In the genomic region with DNA sequence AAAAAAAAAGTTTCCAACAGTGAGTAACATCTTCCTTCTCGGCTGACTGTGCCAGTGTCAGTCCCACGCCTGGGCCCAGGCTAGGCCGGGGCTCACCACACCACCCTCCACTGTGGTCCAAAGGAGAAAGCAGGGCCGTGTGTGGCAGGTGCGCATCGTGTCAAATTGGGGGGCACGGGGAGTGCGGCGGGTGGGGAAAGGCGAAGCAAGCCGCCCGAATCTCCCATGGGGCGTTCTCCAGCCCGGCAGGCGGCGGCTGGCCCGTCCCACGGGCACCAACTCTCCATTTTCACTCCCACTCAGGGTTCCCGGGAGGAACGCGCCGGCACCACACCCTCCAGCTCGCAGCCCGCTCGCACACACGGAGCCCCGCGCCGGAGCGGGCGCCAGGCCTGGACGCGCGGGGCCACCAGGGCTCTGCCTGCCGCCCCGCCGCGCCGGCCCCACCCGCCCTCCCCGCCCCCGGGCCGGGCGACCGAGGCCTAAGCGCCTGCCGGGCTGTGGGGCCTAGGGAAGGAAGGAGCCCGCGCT, we compare ENCODE assay signal across 8 cellular contexts. TPM values are rescaled to one million over a fixed set of nuclear protein-coding genes. Genes with fewer than 3 reads are reported as not detected.
DNase-seq lines count a peak whose midpoint lies in the region; ATAC-seq and TF ChIP-seq lines count a peak whose summit lies in the region.

No MANE protein-coding gene starts in this region.

- no peaks in the 10 kb centered on the region for H3K4me1 ChIP-seq in uterus

- H3K9me3 Mint-ChIP-seq in activated naive CD8-positive, alpha-beta T cell treated with anti-CD3 and anti-CD28 coated beads for 36 hours: no peaks in the 10 kb centered on the region

- no peaks in the 10 kb centered on the region for H3K9me3 ChIP-seq in uterus

- H3K36me3 Mint-ChIP-seq in activated naive CD8-positive, alpha-beta T cell treated with anti-CD3 and anti-CD28 coated beads for 36 hours: peaks cover 10% of the 10 kb centered on the region

- H3K27ac Mint-ChIP-seq in activated naive CD8-positive, alpha-beta T cell treated with anti-CD3 and anti-CD28 coated beads for 36 hours: peak overlapping the region; percentile 98

- H3K36me3 ChIP-seq in uterus: no peaks in the 10 kb centered on the region

- peak overlapping the region; percentile 82 for H3K4me3 ChIP-seq in GM12864 (ENCODE audit: low read depth, low read length)
- peak overlapping the region; percentile 65 to 99 for H3K4me3 ChIP-seq in uterus

- DNase-seq in GM12864 (ENCODE audit: low read depth) (no peak), RPMI8226 (peak; percentile 39), left ventricle myocardium superior (peak; percentile 71), retina (peak; percentile 72), uterus (peak; percentile 34 to 44), AML-193 (lab: John Stamatoyannopoulos, UW) (no peak)
- peak; percentile 78 for DNase-seq in activated naive CD8-positive, alpha-beta T cell treated with anti-CD3 and anti-CD28 coated beads for 36 hours

- peak overlapping the region; percentile 90 for H3K4me3 Mint-ChIP-seq in activated naive CD8-positive, alpha-beta T cell treated with anti-CD3 and anti-CD28 coated beads for 36 hours

- no peak for TF ChIP-seq POLR2A in uterus (IDR thresholded peaks at IDR 0.05)

- no peaks in the 10 kb centered on the region for H3K27me3 ChIP-seq in uterus

- H3K4me1 Mint-ChIP-seq in activated naive CD8-positive, alpha-beta T cell treated with anti-CD3 and anti-CD28 coated beads for 36 hours: peaks cover 32% of the 10 kb centered on the region

- intact Hi-C loops in left ventricle myocardium superior (cut with micrococcal nuclease) (no loop called here), uterus (cut with DNase I; ENCODE audit: low total_unique reads) (no loop called here)

- TF ChIP-seq CTCF in GM12864 (IDR thresholded peaks at IDR 0.05; ENCODE audit: low read depth, low read length, missing control alignments): no peak
- TF ChIP-seq CTCF in uterus (IDR thresholded peaks at IDR 0.05): no peak

- H3K27me3 Mint-ChIP-seq in activated naive CD8-positive, alpha-beta T cell treated with anti-CD3 and anti-CD28 coated beads for 36 hours: no peaks in the 10 kb centered on the region

- ATAC-seq in HG02798 (IDR thresholded peaks at IDR 0.05; ENCODE audit: poor library complexity, unreplicated experiment) (peak; percentile 5), left ventricle myocardium superior (peak; percentile 66)

- H3K27ac ChIP-seq in uterus: peak overlapping the region; percentile 98 to 100

RNA-seq across cellular contexts. Expression of gene EEA1, which starts 0.6 kb away (rescaled TPM):
- total RNA-seq in activated naive CD8-positive, alpha-beta T cell treated with anti-CD3 and anti-CD28 coated beads for 36 hours: 10 to 100 TPM; 17.5 TPM
- total RNA-seq in left ventricle myocardium superior (22.1 TPM), uterus (10 to 100 TPM; 15.4 to 53.0 (median 31.6) TPM)

Comparison
In these comparisons a context has a peak if more than half of its experiments do, and no peak if none do; other contexts are left out.
1. DNase-seq: peak in RPMI8226 (single experiment), activated naive CD8-positive, alpha-beta T cell treated with anti-CD3 and anti-CD28 coated beads for 36 hours (single experiment), left ventricle myocardium superior (single experiment), retina (single experiment) and uterus (2 of 2); none in GM12864 (single experiment) and AML-193 (0 of 2).